In the genomic region with DNA sequence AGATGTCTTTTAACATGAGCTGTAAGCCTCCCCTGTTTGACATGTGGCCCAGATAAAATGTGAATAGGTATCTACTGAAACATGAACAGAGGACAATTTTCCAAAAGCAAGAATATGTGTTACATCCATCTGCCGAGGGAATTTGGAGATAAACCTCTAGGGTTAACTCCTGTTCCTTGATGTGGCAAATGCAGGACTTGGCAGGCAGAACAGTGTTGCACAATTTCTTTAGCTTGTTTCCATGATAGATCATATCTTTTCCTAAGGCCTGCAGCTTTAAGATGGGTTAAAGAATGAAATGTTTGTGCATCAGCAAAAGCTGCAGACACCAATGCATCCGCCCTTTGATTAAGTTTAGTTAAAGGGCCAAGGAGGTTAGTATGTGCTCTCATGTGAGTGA, we compare ENCODE assay signal across 1 cellular context.
TF ChIP-seq lines count a peak whose summit lies in the region.

No MANE protein-coding gene starts in this region.

TF ChIP-seq in HepG2, 621 proteins besides CTCF, POLR2A, EP300 and RAD21:
- 0 out of 2 replicates have a peak, but pooled peaks have one; percentile 34 for TF ChIP-seq CEBPB (IDR thresholded peaks at IDR 0.05; ENCODE audit: borderline replicate concordance, low read depth, low read length)
